ENCODE assay signal across 19 cellular contexts in genomic region chr10:109994711-109995110, GRCh38. TPM values are rescaled to one million over a fixed set of nuclear protein-coding genes. Genes with fewer than 3 reads are reported as not detected.
A peak's percentile ranks its signal among the peaks of the same experiment; 100 is the strongest.
DNase-seq lines count a peak whose midpoint lies in the region; ATAC-seq, FAIRE-seq and TF ChIP-seq lines count a peak whose summit lies in the region.
"Had no signal": no experiment of that assay in that cellular context is flagged by ENCODE, and none has a peak within 500 bp of the region (broad histone marks: within the 10 kb centered on the region; RNA-seq: fewer than 3 reads in every experiment).

No MANE protein-coding gene starts in this region.

- H3K9ac ChIP-seq in mesendoderm (ENCODE audit: low read length): no peak overlapping the region
- H3K9ac ChIP-seq: KMS-11 had no signal

- H3K18ac ChIP-seq in mesendoderm (ENCODE audit: low read length): peak overlapping the region; percentile 68

- H3K27me3 ChIP-seq in mesendoderm (ENCODE audit: insufficient read depth, low read length, poor library complexity): no peaks in the 10 kb centered on the region

- no peak overlapping the region for H3K4ac ChIP-seq in mesendoderm (ENCODE audit: low read depth, low read length)

- H3K36me3 ChIP-seq in mesendoderm (ENCODE audit: control insufficient read depth, insufficient read depth, low read length): no peaks in the 10 kb centered on the region

- H3K4me2 ChIP-seq in mesendoderm (ENCODE audit: low read length): no peak overlapping the region
- H3K4me2 ChIP-seq: KMS-11, PC-9 had no signal

- H3K56ac ChIP-seq in mesendoderm (ENCODE audit: low read length): no peak overlapping the region

- no peaks in the 10 kb centered on the region for H3K79me1 ChIP-seq in mesendoderm (ENCODE audit: low read length)

- no peak overlapping the region for H2BK120ac ChIP-seq in mesendoderm (ENCODE audit: low read depth, low read length)

- no peak overlapping the region for H3K4me3 Mint-ChIP-seq in type B pancreatic cell
- H3K4me3 Mint-ChIP-seq in activated naive CD8-positive, alpha-beta T cell treated with anti-CD3 and anti-CD28 coated beads, Interleukin-2, amount 50 U/mL, for 24 hours: no peak overlapping the region
- H3K4me3 Mint-ChIP-seq: CD4-positive, CD25-positive, alpha-beta regulatory T cell had no signal

- no peak overlapping the region for H4K5ac ChIP-seq in mesendoderm (ENCODE audit: low read length)

- no peak overlapping the region for H3K4me3 ChIP-seq in mesendoderm (ENCODE audit: low read length)
- H3K4me3 ChIP-seq: PC-9 had no signal

- H3K79me2 ChIP-seq in mesendoderm (ENCODE audit: control insufficient read depth, insufficient read depth, low read length): no peaks in the 10 kb centered on the region

- TF ChIP-seq CTCF in VCaP (conservative IDR thresholded peaks at IDR 0.05) (no peak), type B pancreatic cell (conservative IDR thresholded peaks at IDR 0.05) (no peak)

- H3K27ac Mint-ChIP-seq in type B pancreatic cell: peak overlapping the region; percentile 77
- no peak overlapping the region for H3K27ac Mint-ChIP-seq in activated naive CD8-positive, alpha-beta T cell treated with anti-CD3 and anti-CD28 coated beads, Interleukin-2, amount 50 U/mL, for 24 hours

- no peak for ATAC-seq in activated naive CD8-positive, alpha-beta T cell treated with anti-CD3 and anti-CD28 coated beads, Interleukin-2, amount 50 U/mL, for 24 hours
- ATAC-seq in GM19328 (IDR thresholded peaks at IDR 0.05; ENCODE audit: unreplicated experiment): no peak
- ATAC-seq: HepG2 had no signal

- DNase-seq in GM19239 (ENCODE audit: insufficient read length, low spot score) (no peak), mesendoderm (no peak), type B pancreatic cell (ENCODE audit: extremely low spot score, unreplicated experiment) (no peak), posterior cingulate gyrus (no peak)
- no peak for DNase-seq in activated naive CD8-positive, alpha-beta T cell treated with anti-CD3 and anti-CD28 coated beads, Interleukin-2, amount 50 U/mL, for 24 hours
- DNase-seq: CD4-positive, CD25-positive, alpha-beta regulatory T cell; DMS79; NCI-H1048; NCI-H1436 treated with DMSO at 0.1 percent for 48 hours; NCI-H2029 treated with DMSO at 0.1 percent for 48 hours; NCI-H2171 treated with DMSO at 0.1 percent for 48 hours; NCI-H446 treated with DMSO at 0.1 percent for 48 hours; NCI-H748 treated with DMSO at 0.1 percent for 48 hours; PC-9 had no signal

- intact Hi-C loops in posterior cingulate gyrus (cut with DNase I): no loop called here

- no peaks in the 10 kb centered on the region for H3K27me3 Mint-ChIP-seq in type B pancreatic cell
- no peaks in the 10 kb centered on the region for H3K27me3 Mint-ChIP-seq in activated naive CD8-positive, alpha-beta T cell treated with anti-CD3 and anti-CD28 coated beads, Interleukin-2, amount 50 U/mL, for 24 hours

- H3K4me1 ChIP-seq in mesendoderm (ENCODE audit: control insufficient read depth, low read depth, low read length): peaks cover 12% of the 10 kb centered on the region

- no CpG with 5 or more reads among the region's 1 CpG for WGBS in mesendoderm (ENCODE audit: extremely low coverage, insufficient coverage, low lambda C conversion rate)

- H3K4me1 Mint-ChIP-seq in type B pancreatic cell (ENCODE audit: unreplicated experiment): peaks cover 37% of the 10 kb centered on the region
- peaks cover 16% of the 10 kb centered on the region for H3K4me1 Mint-ChIP-seq in activated naive CD8-positive, alpha-beta T cell treated with anti-CD3 and anti-CD28 coated beads, Interleukin-2, amount 50 U/mL, for 24 hours

- H3K23ac ChIP-seq in mesendoderm (ENCODE audit: low read length): no peak overlapping the region

- H3K9me3 Mint-ChIP-seq in type B pancreatic cell: peaks cover 3% of the 10 kb centered on the region
- H3K9me3 Mint-ChIP-seq in activated naive CD8-positive, alpha-beta T cell treated with anti-CD3 and anti-CD28 coated beads, Interleukin-2, amount 50 U/mL, for 24 hours: no peaks in the 10 kb centered on the region
- H3K9me3 Mint-ChIP-seq: CD4-positive, CD25-positive, alpha-beta regulatory T cell had no signal

- H3K36me3 Mint-ChIP-seq in type B pancreatic cell: no peaks in the 10 kb centered on the region
- H3K36me3 Mint-ChIP-seq in activated naive CD8-positive, alpha-beta T cell treated with anti-CD3 and anti-CD28 coated beads, Interleukin-2, amount 50 U/mL, for 24 hours (ENCODE audit: low read depth): no peaks in the 10 kb centered on the region
- H3K36me3 Mint-ChIP-seq: CD4-positive, CD25-positive, alpha-beta regulatory T cell had no signal

- no peak overlapping the region for H2AK5ac ChIP-seq in mesendoderm (ENCODE audit: low read length)

- no peak overlapping the region for H2BK15ac ChIP-seq in mesendoderm (replicated peaks; ENCODE audit: low read depth)

- H3K27ac ChIP-seq in VCaP: peak overlapping the region; percentile 58
- H3K27ac ChIP-seq in mesendoderm (ENCODE audit: low read depth, low read length): no peak overlapping the region
- H3K27ac ChIP-seq: KMS-11, PC-9 had no signal

- H2BK5ac ChIP-seq in mesendoderm (ENCODE audit: low read length): no peak overlapping the region

- peak; percentile 67 for FAIRE-seq in GM19239 (lab: Jason Lieb, UNC)
- FAIRE-seq: D721Med, HepG2 had no signal

- H4K8ac ChIP-seq in mesendoderm (ENCODE audit: low read depth, low read length): no peak overlapping the region

RNA-seq across cellular contexts. Expression of gene ADD3, which starts 13.1 kb away (rescaled TPM):
- 46.8 TPM for polyA plus RNA-seq in mesendoderm (2013, experiment 1 of 2)
- polyA plus RNA-seq in mesendoderm (2013, experiment 2 of 2): 50.0 TPM
- total RNA-seq in type B pancreatic cell (ENCODE audit: low replicate concordance): 140 and 183 TPM in 2 replicates
